20 cellular contexts compared by ENCODE assay signal in the genomic region with DNA sequence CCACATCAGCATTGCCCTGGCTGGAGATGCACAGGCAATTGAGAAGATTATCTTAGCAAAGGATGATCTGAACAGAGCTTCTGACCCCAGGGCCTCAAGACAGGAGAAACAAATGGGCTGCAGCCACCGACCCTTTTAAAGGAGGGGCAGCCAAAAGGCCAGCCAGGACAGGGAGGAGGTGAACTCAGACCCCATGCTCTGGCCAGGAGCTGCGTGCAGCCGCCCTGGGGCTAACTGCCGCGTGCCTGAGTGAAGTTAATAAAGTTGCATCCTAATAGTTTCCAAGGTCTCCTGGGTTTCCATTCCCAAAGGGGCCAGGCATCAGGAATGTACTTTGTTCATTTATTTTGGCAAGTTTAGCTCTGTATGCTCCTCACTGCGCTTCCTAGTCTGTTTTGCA.
"Had no signal": no experiment of that assay in that cellular context is flagged by ENCODE, and none has a peak within 500 bp of the region (broad histone marks: within the 10 kb centered on the region; RNA-seq: fewer than 3 reads in every experiment).

No MANE protein-coding gene starts in this region.

- H3K4me1 ChIP-seq: pancreas, prostate gland, sigmoid colon, spleen, suprapubic skin, upper lobe of right lung had no signal

- H3K4me3 ChIP-seq: lung, pancreas, prostate gland, sigmoid colon, spleen, suprapubic skin, thoracic aorta, tibial artery, upper lobe of right lung had no signal

- H3K36me3 ChIP-seq: pancreas, prostate gland, sigmoid colon, spleen, suprapubic skin, thoracic aorta, tibial artery, upper lobe of right lung had no signal

- H3K27ac ChIP-seq: pancreas, prostate gland, sigmoid colon, spleen, suprapubic skin, thoracic aorta, tibial artery, upper lobe of right lung had no signal

- H3K27me3 ChIP-seq: pancreas, upper lobe of right lung had no signal

- ATAC-seq: natural killer cell, pancreas, right cardiac atrium, upper lobe of right lung had no signal

- DNase-seq: islet precursor cell; mesendoderm; naive B cell; natural killer cell; pancreas; posterior cingulate gyrus; retina; right cardiac atrium; sigmoid colon; small intestine; spleen; stimulated activated CD4-positive, alpha-beta T cell treated with anti-CD3 and anti-CD28 coated beads, Interleukin-4, amount 100 ng/mL, for 24 hours; stimulated activated naive CD4-positive, alpha-beta T cell; tibial artery; trophoblast cell; upper lobe of right lung had no signal

- H3K9me3 ChIP-seq: pancreas, prostate gland, sigmoid colon, spleen, suprapubic skin, thoracic aorta, tibial artery, upper lobe of right lung had no signal
